In genomic region chr6:30841644-30842504, GRCh38 we compare ENCODE assay signal across 20 cellular contexts. TPM values are rescaled to one million over a fixed set of nuclear protein-coding genes. Genes with fewer than 3 reads are reported as not detected.
DNase-seq lines count a peak whose midpoint lies in the region; ATAC-seq, FAIRE-seq and TF ChIP-seq lines count a peak whose summit lies in the region.
"Had no signal": no experiment of that assay in that cellular context is flagged by ENCODE, and none has a peak within 500 bp of the region (broad histone marks: within the 10 kb centered on the region; RNA-seq: fewer than 3 reads in every experiment).

No MANE protein-coding gene starts in this region.

- CTCF ChIA-PET in GM12878 (lab: Yijun Ruan, JAX): interaction anchor here (0.9 to 3.8 kb wide), 8 partner anchors 13 to 246 kb away, joined by 3 to 10 read pairs (median 4); partner anchors contain the start of gene VARS2

- BruUV-seq in GM12878 (replicated peaks; lab: Mats Ljungman, UMichigan): no TSS peak

- H3K4me2 ChIP-seq in GM12878 (ENCODE audit: control insufficient read depth, insufficient read depth): no peak overlapping the region
- H3K4me2 ChIP-seq in mesenchymal stem cell (ENCODE audit: low read length, poor library complexity, severe bottlenecking): no peak overlapping the region
- H3K4me2 ChIP-seq: A549 had no signal

- H3K23ac ChIP-seq in mesenchymal stem cell (ENCODE audit: low read length in 2 of 2): no peak overlapping the region

- WGBS in GM12878 (ENCODE audit: insufficient coverage, insufficient replicate concordance, low lambda C conversion rate, missing lambda C conversion rate): 7% methylated on average over 6 of the region's 6 CpGs
- 65% methylated on average over 6 of the region's 6 CpGs for WGBS in mesenchymal stem cell
- 86% methylated on average over 6 of the region's 6 CpGs for WGBS in thymus

- H3K79me1 ChIP-seq in mesenchymal stem cell (replicated peaks; ENCODE audit: low read length, poor library complexity, severe bottlenecking): no peaks in the 10 kb centered on the region

- SMC1A ChIA-PET in GM12878 (lab: Charles Lee; ENCODE audit: uncharacterized antibody, unreplicated experiment): interaction anchor here (0.8 to 6.4 kb wide), 7 partner anchors 10 to 245 kb away, joined by 3 to 35 read pairs (median 4); no protein-coding TSS in a partner anchor

- POLR2A ChIA-PET in GM12878 (lab: Charles Lee): interaction anchor here (0.6 to 1.1 kb wide), 2 partner anchors 12 to 66 kb away, joined by 4 read pairs; no protein-coding TSS in a partner anchor

- no peaks in the 10 kb centered on the region for H3K4me1 ChIP-seq in GM12878 (ENCODE audit: control insufficient read depth, insufficient read depth, low read length)
- H3K4me1 ChIP-seq in mesenchymal stem cell (ENCODE audit: control insufficient read depth, insufficient read depth, low read depth, low read length): peaks cover 12% of the 10 kb centered on the region
- peaks cover 54% of the 10 kb centered on the region for H3K4me1 ChIP-seq in thymus (ENCODE audit: control insufficient read depth, insufficient read depth, low read length)

- peak; percentile 87 for FAIRE-seq in GM12878 (lab: Jason Lieb, UNC)
- FAIRE-seq: A549, G401.6, islet of Langerhans, pancreas had no signal

- peak overlapping the region in 1 of 2 experiments; percentile 36 for H3K4ac ChIP-seq in mesenchymal stem cell (ENCODE audit: low read depth in 1 of 2, low read length in 2 of 2)

- H3K27me3 Mint-ChIP-seq in activated naive CD4-positive, alpha-beta T cell treated with anti-CD3 and anti-CD28 coated beads, Interleukin-2, amount 50 U/mL, for 24 hours: no peaks in the 10 kb centered on the region

- no peak overlapping the region for H2BK5ac ChIP-seq in mesenchymal stem cell (ENCODE audit: low read depth, low read length, poor library complexity, severe bottlenecking)

- H3K36me3 ChIP-seq in GM12878 (ENCODE audit: control insufficient read depth in 2 of 2, insufficient read depth in 2 of 2, low read length in 1 of 2) (no peaks in the 10 kb centered on the region), mesenchymal stem cell (ENCODE audit: control insufficient read depth in 1 of 2, insufficient read depth in 2 of 2, low read depth in 1 of 2, low read length in 2 of 2) (no peaks in the 10 kb centered on the region), thymus (ENCODE audit: control insufficient read depth, insufficient read depth) (no peaks in the 10 kb centered on the region)
- H3K36me3 ChIP-seq: gastrocnemius medialis, pancreas had no signal

- peak overlapping the region; percentile 46 for H3K27ac Mint-ChIP-seq in activated naive CD4-positive, alpha-beta T cell treated with anti-CD3 and anti-CD28 coated beads, Interleukin-2, amount 50 U/mL, for 24 hours
- H3K27ac Mint-ChIP-seq: activated B cell treated with CpG ODN at 0.5 μM for 24 hours; activated CD8-positive, alpha-beta memory T cell treated with anti-CD3 and anti-CD28 coated beads, Interleukin-2, amount 10 ng/mL, durations not matched to agents 7 days and 5 days; activated naive CD4-positive, alpha-beta T cell treated with anti-CD3 and anti-CD28 coated beads for 36 hours had no signal

- in situ Hi-C loops in GM12878 (cut with MboI): no loop called here

- RAD21 ChIA-PET in GM12878 (lab: Charles Lee; ENCODE audit: unreplicated experiment): interaction anchor here (0.5 to 2.6 kb wide), 3 partner anchors 49 to 115 kb away, joined by 3 to 11 read pairs (median 3); partner anchors contain the start of gene VARS2

- no peak overlapping the region for H2AK5ac ChIP-seq in mesenchymal stem cell (ENCODE audit: low read length, severe bottlenecking)

- no peaks in the 10 kb centered on the region for H3K9me3 Mint-ChIP-seq in activated naive CD4-positive, alpha-beta T cell treated with anti-CD3 and anti-CD28 coated beads, Interleukin-2, amount 50 U/mL, for 24 hours
- H3K9me3 Mint-ChIP-seq: activated B cell treated with CpG ODN at 0.5 μM for 24 hours; activated naive CD4-positive, alpha-beta T cell treated with anti-CD3 and anti-CD28 coated beads for 36 hours had no signal

- ATAC-seq in GM12878 (peak; percentile 83), HG03439 (IDR thresholded peaks at IDR 0.05; ENCODE audit: unreplicated experiment) (no peak), HG02798 (IDR thresholded peaks at IDR 0.05; ENCODE audit: poor library complexity, unreplicated experiment) (no peak)
- ATAC-seq: A549; activated CD8-positive, alpha-beta memory T cell treated with anti-CD3 and anti-CD28 coated beads, Interleukin-2, amount 10 ng/mL, durations not matched to agents 7 days and 5 days; gastrocnemius medialis had no signal

- H3K18ac ChIP-seq in mesenchymal stem cell (ENCODE audit: low read depth in 1 of 2, low read length in 2 of 2): no peak overlapping the region

- H3K9me3 ChIP-seq in GM12878 (replicated peaks; ENCODE audit: control insufficient read depth, insufficient read depth, low read length): no peaks in the 10 kb centered on the region
- H3K9me3 ChIP-seq in mesenchymal stem cell (ENCODE audit: control insufficient read depth, low read length): no peaks in the 10 kb centered on the region
- no peaks in the 10 kb centered on the region for H3K9me3 ChIP-seq in thymus (ENCODE audit: control insufficient read depth)
- H3K9me3 ChIP-seq: A549, gastrocnemius medialis, pancreas had no signal

- TF ChIP-seq POLR2A in GM12878 (IDR thresholded peaks at IDR 0.05; ENCODE audit: low read depth, low read length): no peak

- no peak for TF ChIP-seq RAD21 in GM12878 (IDR thresholded peaks at IDR 0.05; ENCODE audit: insufficient read depth, low read depth, low read length)

- no peak overlapping the region for H4K8ac ChIP-seq in mesenchymal stem cell (ENCODE audit: low read length)

- H2BK12ac ChIP-seq in mesenchymal stem cell (ENCODE audit: low read length in 2 of 2): peak overlapping the region; percentile 9 to 59

- H3K27me3 ChIP-seq in GM12878 (replicated peaks in 1 of 2; ENCODE audit: control insufficient read depth in 2 of 2, insufficient read depth in 2 of 2, low read length in 1 of 2) (no peaks in the 10 kb centered on the region; a peak in 1 of 4 replicates), mesenchymal stem cell (ENCODE audit: control insufficient read depth in 1 of 2, insufficient read depth in 1 of 2, low read length in 2 of 2) (peaks cover 0 to 23% of the 10 kb centered on the region in 2 experiments), thymus (ENCODE audit: control insufficient read depth, insufficient read depth) (no peaks in the 10 kb centered on the region)
- H3K27me3 ChIP-seq: gastrocnemius medialis, pancreas had no signal

- H3K4me1 Mint-ChIP-seq in activated naive CD4-positive, alpha-beta T cell treated with anti-CD3 and anti-CD28 coated beads, Interleukin-2, amount 50 U/mL, for 24 hours: peaks cover 42% of the 10 kb centered on the region
- H3K4me1 Mint-ChIP-seq: activated B cell treated with CpG ODN at 0.5 μM for 24 hours had no signal

- H3K4me3 Mint-ChIP-seq in activated naive CD4-positive, alpha-beta T cell treated with anti-CD3 and anti-CD28 coated beads, Interleukin-2, amount 50 U/mL, for 24 hours: peak overlapping the region; percentile 59
- H3K4me3 Mint-ChIP-seq: activated B cell treated with CpG ODN at 0.5 μM for 24 hours; activated CD8-positive, alpha-beta memory T cell treated with anti-CD3 and anti-CD28 coated beads, Interleukin-2, amount 10 ng/mL, durations not matched to agents 7 days and 5 days; activated naive CD4-positive, alpha-beta T cell treated with anti-CD3 and anti-CD28 coated beads for 36 hours had no signal

- TF ChIP-seq CTCF in GM12878 (IDR thresholded peaks at IDR 0.05 in 2 of 3, conservative IDR thresholded peaks at IDR 0.05 in 1 of 3; ENCODE audit: control insufficient read depth in 2 of 3, extremely low read depth in 1 of 3, insufficient read depth in 1 of 3, low read depth in 3 of 3, low read length in 3 of 3): no peak

- H3K27ac ChIP-seq in GM12878 (ENCODE audit: control insufficient read depth, insufficient read depth) (no peak overlapping the region), mesenchymal stem cell (ENCODE audit: low read length, poor library complexity, severe bottlenecking) (no peak overlapping the region), thymus (ENCODE audit: low read depth) (peak overlapping the region; percentile 38)
- H3K27ac ChIP-seq: A549, gastrocnemius medialis, pancreas had no signal

- peak in 1 of 2 experiments; percentile 37; a peak in 1 of 4 replicates for TF ChIP-seq EP300 in GM12878 (IDR thresholded peaks at IDR 0.05; ENCODE audit: borderline replicate concordance in 1 of 2, control insufficient read depth in 1 of 2, low read depth in 2 of 2, low read length in 2 of 2)

- H3K36me3 Mint-ChIP-seq in activated naive CD4-positive, alpha-beta T cell treated with anti-CD3 and anti-CD28 coated beads, Interleukin-2, amount 50 U/mL, for 24 hours: no peaks in the 10 kb centered on the region
- H3K36me3 Mint-ChIP-seq: activated CD8-positive, alpha-beta memory T cell treated with anti-CD3 and anti-CD28 coated beads, Interleukin-2, amount 10 ng/mL, durations not matched to agents 7 days and 5 days; CD4-positive, alpha-beta memory T cell had no signal

- no peak overlapping the region for H4K91ac ChIP-seq in mesenchymal stem cell (ENCODE audit: low read length)

- no peak overlapping the region for H3K14ac ChIP-seq in mesenchymal stem cell (ENCODE audit: low read length in 2 of 2)

- DNase-seq in activated naive CD4-positive, alpha-beta T cell (lab: John Stamatoyannopoulos, UW): no peak
- DNase-seq in GM12878 (ENCODE audit: low read depth, low spot score): no peak
- peak; percentile 56 for DNase-seq in mesenchymal stem cell
- no peak for DNase-seq in HK-2 (ENCODE audit: unreplicated experiment)
- DNase-seq: activated B cell treated with CpG ODN at 0.5 μM for 24 hours; activated CD8-positive, alpha-beta memory T cell treated with anti-CD3 and anti-CD28 coated beads, Interleukin-2, amount 10 ng/mL, durations not matched to agents 7 days and 5 days; activated naive CD4-positive, alpha-beta T cell treated with anti-CD3 and anti-CD28 coated beads for 36 hours; CD4-positive, alpha-beta memory T cell; gastrocnemius medialis; NCI-H1930; NCI-H526; substantia nigra had no signal

- no peaks in the 10 kb centered on the region for H4K20me1 ChIP-seq in GM12878 (ENCODE audit: control insufficient read depth, insufficient read depth)

- intact Hi-C loops in GM12878 (cut with micrococcal nuclease; ENCODE audit: unreplicated experiment): no loop called here

- no peak overlapping the region for H2BK120ac ChIP-seq in mesenchymal stem cell (ENCODE audit: low read depth, low read length)

- H3K9ac ChIP-seq in GM12878 (ENCODE audit: control insufficient read depth, insufficient read depth, low read length) (no peak overlapping the region), mesenchymal stem cell (ENCODE audit: low read length) (no peak overlapping the region)

- H2BK15ac ChIP-seq in mesenchymal stem cell (ENCODE audit: low read depth, poor library complexity, severe bottlenecking): no peak overlapping the region

- no peak overlapping the region for H3K4me3 ChIP-seq in GM12878
- no peak overlapping the region for H3K4me3 ChIP-seq in mesenchymal stem cell (ENCODE audit: insufficient read depth in 1 of 2, low read depth in 1 of 2, low read length in 2 of 2)
- H3K4me3 ChIP-seq in thymus (ENCODE audit: low read length): no peak overlapping the region
- H3K4me3 ChIP-seq: A549, gastrocnemius medialis, pancreas had no signal

- no peaks in the 10 kb centered on the region for H3K79me2 ChIP-seq in GM12878 (ENCODE audit: control insufficient read depth, insufficient read depth, low read length)

- H2AFZ ChIP-seq in GM12878 (ENCODE audit: control insufficient read depth, low read depth, low read length) (no peak overlapping the region), mesenchymal stem cell (ENCODE audit: low read depth, low read length) (no peak overlapping the region)

RNA-seq across cellular contexts. Expression of gene DDR1, which starts 42.4 kb away (rescaled TPM):
- total RNA-seq in GM12878 (2013; cell fraction: nucleolus; rRNA removed): 83.6 and 88.2 TPM in 2 replicates
- 17.9 and 18.3 TPM in 2 replicates for total RNA-seq in GM12878 (2014; rRNA removed)
- 11.2 and 11.6 TPM in 2 replicates for total RNA-seq in GM12878 (2014; rRNA removed; fragmentation: Illumina TruSeq; extraction: Trizol)
- 39.0 and 39.9 TPM in 2 replicates for total RNA-seq in GM12878 (2021)
- polyA plus RNA-seq in GM12878 (2011; ENCODE audit: low read depth): 6.3 TPM
- 19.2 and 27.8 TPM in 2 replicates for polyA plus RNA-seq in GM12878 (2011; rRNA removed)
- 30.9 and 38.1 TPM in 2 replicates for polyA plus RNA-seq in GM12878 (2011; cell fraction: cytosol; rRNA removed)
- 128 and 138 TPM in 2 replicates for polyA plus RNA-seq in GM12878 (2011; cell fraction: nucleus; rRNA removed)
- polyA plus RNA-seq in GM12878 (2012): 13.5 and 17.3 TPM in 2 replicates
- 8.0 and 12.2 TPM in 2 replicates for polyA plus RNA-seq in GM12878 (2014; fragmentation: Illumina TruSeq; extraction: Trizol)
- 1 to 10 TPM; 1.1 to 2.2 TPM for polyA plus RNA-seq in GM12878 (2014; fragmentation: Nextera tagmentation; extraction: Ambion mirVana)
- polyA plus RNA-seq in GM12878 (2014; rRNA removed): 21.5 and 23.0 TPM in 2 replicates
- 1 to 10 TPM; 8.9 to 9.1 TPM for polyA plus RNA-seq in GM12878 (2016; fragmentation: Nextera tagmentation; extraction: Ambion mirVana)
- polyA minus RNA-seq in GM12878 (2011; rRNA and poly(A)+ RNA removed): 34.8 and 57.6 TPM in 2 replicates
- polyA minus RNA-seq in GM12878 (2011; cell fraction: cytosol; rRNA and poly(A)+ RNA removed): 28.7 and 40.0 TPM in 2 replicates
- 42.9 and 58.5 TPM in 2 replicates for polyA minus RNA-seq in GM12878 (2011; cell fraction: nucleus; rRNA and poly(A)+ RNA removed)
- polyA plus RNA-seq in mesenchymal stem cell (2013, experiment 1 of 2): 20.0 TPM
- 21.0 TPM for polyA plus RNA-seq in mesenchymal stem cell (2013, experiment 2 of 2)
- 65.9 TPM for polyA plus RNA-seq in thymus
